In the genomic region with DNA sequence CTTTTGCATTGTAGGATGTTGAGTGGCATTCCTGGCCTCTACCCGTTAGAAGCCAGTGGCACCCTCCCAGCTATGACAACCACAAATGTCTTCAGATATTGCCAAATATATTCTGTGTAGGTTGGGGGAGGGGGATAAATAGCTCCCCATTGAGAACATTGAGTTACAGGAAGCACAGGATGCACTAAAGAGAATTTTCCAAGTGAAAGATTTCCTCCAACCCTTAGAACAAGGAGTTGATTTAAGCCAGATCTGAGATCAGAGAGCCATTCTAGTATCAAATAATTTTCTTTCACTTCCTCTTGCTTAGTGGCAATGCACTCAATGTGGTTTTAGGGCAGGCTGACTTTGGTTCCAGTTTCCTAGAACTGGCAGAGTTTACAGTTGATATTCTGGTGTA, we compare ENCODE assay signal across 12 cellular contexts.
DNase-seq lines count a peak whose midpoint lies in the region; ATAC-seq lines count a peak whose summit lies in the region.
"Had no signal": no experiment of that assay in that cellular context is flagged by ENCODE, and none has a peak within 500 bp of the region (broad histone marks: within the 10 kb centered on the region; RNA-seq: fewer than 3 reads in every experiment).

No MANE protein-coding gene starts in this region.

- no peak overlapping the region for H3K4me3 ChIP-seq in BLaER1 treated with 17β-estradiol and CSF1 and Interleukin-3, amounts not matched to agents 10 nM and 100 nM
- H3K4me3 ChIP-seq: ovary had no signal

- H3K9ac ChIP-seq in BLaER1 treated with 17β-estradiol and CSF1 and Interleukin-3, amounts not matched to agents 10 nM and 100 nM = no peak overlapping the region; a peak in 1 of 22 replicates

- DNase-seq in MV-4-11 (lab: John Stamatoyannopoulos, UW) (peak; percentile 99), cerebellum (ENCODE audit: low spot score) (no peak), caudate nucleus (lab: John Stamatoyannopoulos, UW) (no peak)
- DNase-seq in stimulated activated CD8-positive, alpha-beta memory T cell treated with anti-CD3 and anti-CD28 coated beads, Interleukin-4, amount 100 ng/mL, for 48 hours = no peak
- no peak for DNase-seq in activated T-cell treated with anti-CD3 and anti-CD28 coated beads, Interleukin-2, amount 50 U/mL, for 48 hours
- DNase-seq: left colon; NCI-H82; ovary; stimulated activated CD4-positive, alpha-beta T cell treated with anti-CD3 and anti-CD28 coated beads, Interleukin-1b, Interleukin-23, amount 100 ng/mL, for 48 hours had no signal

- peaks cover 0 to 65% (median 0%) of the 10 kb centered on the region in 11 experiments; a peak in 5 of 22 replicates for H3K27me3 ChIP-seq in BLaER1 treated with 17β-estradiol and CSF1 and Interleukin-3, amounts not matched to agents 10 nM and 100 nM
- H3K27me3 ChIP-seq: ovary had no signal

- H3K9me3 ChIP-seq in BLaER1 treated with 17β-estradiol and CSF1 and Interleukin-3, amounts not matched to agents 10 nM and 100 nM (replicated peaks in 1 of 11) = no peaks in the 10 kb centered on the region
- H3K9me3 ChIP-seq: ovary had no signal

- H3K4me2 ChIP-seq in BLaER1 treated with 17β-estradiol and CSF1 and Interleukin-3, amounts not matched to agents 10 nM and 100 nM = peak overlapping the region; percentile 34 to 85 (median 61); a peak in 21 of 22 replicates

- peak overlapping the region in 8 of 11 experiments; percentile 19 to 51 (median 44); a peak in 5 of 22 replicates for H3K27ac ChIP-seq in BLaER1 treated with 17β-estradiol and CSF1 and Interleukin-3, amounts not matched to agents 10 nM and 100 nM
- H3K27ac ChIP-seq in caudate nucleus (ENCODE audit: low read depth, low read length) = no peak overlapping the region
- H3K27ac ChIP-seq: ovary had no signal

- H4K20me1 ChIP-seq in BLaER1 treated with 17β-estradiol and CSF1 and Interleukin-3, amounts not matched to agents 10 nM and 100 nM = no peaks in the 10 kb centered on the region

- ATAC-seq in GM19395 (IDR thresholded peaks at IDR 0.05; ENCODE audit: unreplicated experiment) (peak; percentile 84), HG03060 (IDR thresholded peaks at IDR 0.05; ENCODE audit: low read depth, unreplicated experiment) (peak; percentile 92)
- ATAC-seq: left colon had no signal

- H3K36me3 ChIP-seq in BLaER1 treated with 17β-estradiol and CSF1 and Interleukin-3, amounts not matched to agents 10 nM and 100 nM = no peaks in the 10 kb centered on the region
- H3K36me3 ChIP-seq: ovary had no signal

- H3K4me1 ChIP-seq in BLaER1 treated with 17β-estradiol and CSF1 and Interleukin-3, amounts not matched to agents 10 nM and 100 nM = peaks cover 12 to 30% (median 19%) of the 10 kb centered on the region in 10 experiments
